Comparison of ENCODE assay signal across 27 cellular contexts in the genomic region with DNA sequence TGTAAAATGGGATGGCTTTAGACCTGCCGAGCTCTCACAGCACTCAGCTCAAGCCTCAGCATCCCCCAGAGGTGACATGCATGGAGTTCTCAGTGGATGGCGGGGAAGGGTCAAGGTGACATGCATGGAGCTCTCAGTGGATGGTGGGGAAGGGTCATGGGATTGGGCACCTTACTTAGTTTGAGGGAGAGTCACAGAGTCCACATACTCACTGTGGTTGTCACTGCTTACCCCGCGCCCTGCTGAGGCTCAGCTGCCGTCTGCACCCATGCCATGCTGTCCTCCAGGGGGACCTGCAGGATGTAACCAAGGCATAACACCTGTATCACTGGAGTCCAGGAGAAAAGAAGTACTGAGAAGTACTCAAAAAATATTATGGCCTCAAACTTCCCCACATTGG.
"Had no signal": no experiment of that assay in that cellular context is flagged by ENCODE, and none has a peak within 500 bp of the region (broad histone marks: within the 10 kb centered on the region; RNA-seq: fewer than 3 reads in every experiment).

No MANE protein-coding gene starts in this region.

- H3K27ac ChIP-seq: left lung, lower lobe of right lung, pancreas, prostate gland, right lobe of liver, stomach, thoracic aorta, tibial artery, upper lobe of right lung had no signal

- H3K4me1 Mint-ChIP-seq: immature natural killer cell had no signal

- H3K36me3 ChIP-seq: left lung, lower lobe of right lung, pancreas, prostate gland, right lobe of liver, stomach, thoracic aorta, tibial artery, upper lobe of right lung had no signal

- H3K27ac Mint-ChIP-seq: immature natural killer cell; natural killer cell treated with Interleukin-12 subunit alpha and Interleukin-12 subunit beta and Interleukin-15 and Interleukin-18, amount 100 ng/mL, for 72 hours; stimulated activated naive B cell treated with anti-CD40 and anti-IgM and Interleukin-4, amounts not matched to agents 10 μg/mL and 1 μg/mL and 100 μg/mL, for 72 hours had no signal

- H3K4me1 ChIP-seq: left lung, lower lobe of right lung, prostate gland, right lobe of liver, stomach, tibial artery, upper lobe of right lung had no signal

- H3K27me3 ChIP-seq: left lung, pancreas, right lobe of liver, stomach, upper lobe of right lung had no signal

- H3K4me3 Mint-ChIP-seq: immature natural killer cell; naive thymus-derived CD4-positive, alpha-beta T cell; natural killer cell treated with Interleukin-12 subunit alpha and Interleukin-12 subunit beta and Interleukin-15 and Interleukin-18, amount 100 ng/mL, for 72 hours; stimulated activated naive B cell treated with anti-CD40 and anti-IgM and Interleukin-4, amounts not matched to agents 10 μg/mL and 1 μg/mL and 100 μg/mL, for 72 hours had no signal

- H3K36me3 Mint-ChIP-seq: immature natural killer cell; natural killer cell treated with Interleukin-12 subunit alpha and Interleukin-12 subunit beta and Interleukin-15 and Interleukin-18, amount 100 ng/mL, for 72 hours had no signal

- H3K9me3 Mint-ChIP-seq: immature natural killer cell; naive thymus-derived CD4-positive, alpha-beta T cell; natural killer cell treated with Interleukin-12 subunit alpha and Interleukin-12 subunit beta and Interleukin-15 and Interleukin-18, amount 100 ng/mL, for 72 hours; stimulated activated naive B cell treated with anti-CD40 and anti-IgM and Interleukin-4, amounts not matched to agents 10 μg/mL and 1 μg/mL and 100 μg/mL, for 72 hours had no signal

- DNase-seq: hypothalamus; immature natural killer cell; kidney; left colon; left lung; lower lobe of right lung; mammary epithelial cell; mesenchymal stem cell; midbrain; mucosa of descending colon; naive thymus-derived CD4-positive, alpha-beta T cell; nucleus accumbens; pancreas; right lobe of liver; stimulated activated CD4-positive, alpha-beta T cell treated with anti-CD3 and anti-CD28 coated beads, Interleukin-12 subunit alpha, Interleukin-12 subunit beta, amount 100 ng/mL, for 4 hours; stimulated activated CD4-positive, alpha-beta T cell treated with anti-CD3 and anti-CD28 coated beads, Interleukin-15, amount 100 ng/mL, for 24 hours; stimulated activated CD4-positive, alpha-beta T cell treated with anti-CD3 and anti-CD28 coated beads, Interleukin-2, amount 100 ng/mL, for 24 hours; stimulated activated CD4-positive, alpha-beta T cell treated with anti-CD3 and anti-CD28 coated beads, Interleukin-4, amount 100 ng/mL, for 1 hour; stimulated activated naive B cell treated with anti-CD40 and anti-IgM and Interleukin-4, amounts not matched to agents 10 μg/mL and 1 μg/mL and 100 μg/mL, for 72 hours; stimulated activated naive CD8-positive, alpha-beta T cell treated with anti-CD3 and anti-CD28 coated beads, Interleukin-15, Interleukin-2, amounts not matched to agents 100 U/mL and 50 U/mL, for 24 hours; stomach; tibial artery; trophoblast cell; upper lobe of right lung had no signal

- ATAC-seq: left colon; left lung; lower lobe of right lung; mucosa of descending colon; naive thymus-derived CD4-positive, alpha-beta T cell; pancreas; right lobe of liver; stimulated activated naive B cell treated with anti-CD40 and anti-IgM and Interleukin-4, amounts not matched to agents 10 μg/mL and 1 μg/mL and 100 μg/mL, for 72 hours; stimulated activated naive CD8-positive, alpha-beta T cell treated with anti-CD3 and anti-CD28 coated beads, Interleukin-15, Interleukin-2, amounts not matched to agents 100 U/mL and 50 U/mL, for 24 hours; upper lobe of right lung had no signal

- H3K4me3 ChIP-seq: left lung, lower lobe of right lung, mucosa of descending colon, pancreas, prostate gland, right lobe of liver, stomach, thoracic aorta, tibial artery, upper lobe of right lung had no signal

- H3K9me3 ChIP-seq: left lung, lower lobe of right lung, mucosa of descending colon, pancreas, prostate gland, right lobe of liver, thoracic aorta, tibial artery, upper lobe of right lung had no signal
